ENCODE assay signal across 36 cellular contexts in the genomic region with DNA sequence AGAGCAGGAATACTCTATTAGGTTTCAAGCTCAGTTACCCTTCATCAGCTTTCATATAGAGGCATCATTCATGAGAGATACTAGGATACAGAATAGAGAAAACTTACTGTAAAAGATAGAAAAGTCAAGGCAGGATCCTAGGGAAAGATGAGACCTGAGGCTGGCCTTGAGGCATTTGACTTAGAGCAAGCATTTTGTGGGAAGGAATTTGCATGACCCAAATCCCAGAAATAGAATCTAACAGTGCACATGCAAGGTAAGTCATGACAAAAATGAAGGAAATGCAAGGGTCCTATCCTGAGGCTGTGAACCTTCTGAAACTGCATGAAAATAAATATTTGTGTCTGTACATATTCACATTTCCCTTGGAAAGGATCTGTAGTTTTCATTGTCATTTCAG.
"Had no signal": no experiment of that assay in that cellular context is flagged by ENCODE, and none has a peak within 500 bp of the region (broad histone marks: within the 10 kb centered on the region; RNA-seq: fewer than 3 reads in every experiment).

No MANE protein-coding gene starts in this region.

- H3K27me3 Mint-ChIP-seq: activated CD4-positive, alpha-beta memory T cell treated with anti-CD3 and anti-CD28 coated beads for 36 hours; activated CD8-positive, alpha-beta T cell treated with anti-CD3 and anti-CD28 coated beads for 36 hours; activated T-helper 17 cell treated with anti-CD3 and anti-CD28 coated beads, Interleukin-2, amount 50 U/mL, for 72 hours; T-helper 17 cell had no signal

- H3K9me3 Mint-ChIP-seq: activated B cell treated with CpG ODN at 0.5 μM for 24 hours; activated CD4-positive, alpha-beta memory T cell treated with anti-CD3 and anti-CD28 coated beads for 36 hours; activated CD4-positive, alpha-beta T cell treated with anti-CD3 and anti-CD28 coated beads, Interleukin-2, amount 10 ng/mL, durations not matched to agents 24 days and 14 days; activated CD8-positive, alpha-beta T cell treated with anti-CD3 and anti-CD28 coated beads for 36 hours; activated naive CD4-positive, alpha-beta T cell treated with anti-CD3 and anti-CD28 coated beads for 36 hours; activated naive CD4-positive, alpha-beta T cell treated with anti-CD3 and anti-CD28 coated beads, Interleukin-2, amount 50 U/mL, for 72 hours; activated naive CD8-positive, alpha-beta T cell treated with anti-CD3 and anti-CD28 coated beads for 36 hours; activated T-cell treated with anti-CD3 and anti-CD28 coated beads, Interleukin-2, amount 50 U/mL, for 4 hours; activated T-cell treated with anti-CD3 and anti-CD28 coated beads, Interleukin-2, amount 50 U/mL, for 72 hours; activated T-helper 1 cell treated with anti-CD3 and anti-CD28 coated beads, Interleukin-12 subunit alpha, Interleukin-12 subunit beta, Interleukin-2, Interleukin-4 antibody, amounts not matched to agents 30 ng/mL and 10 ng/mL and 1 ng/mL, durations not matched to agents 14 hours and 24 hours and 36 hours; activated T-helper 17 cell treated with anti-CD3 and anti-CD28 coated beads, Interleukin-2, amount 50 U/mL, for 72 hours; T-cell; T-helper 2 cell treated with Interferon-gamma antibody and Interleukin-4, amounts not matched to agents 5 μg/mL and 100 μg/mL, for 36 hours had no signal

- H3K4me1 ChIP-seq: adrenal gland, body of pancreas, breast epithelium had no signal

- DNase-seq: activated B cell treated with CpG ODN at 0.5 μM for 24 hours; activated CD4-positive, alpha-beta memory T cell treated with anti-CD3 and anti-CD28 coated beads for 36 hours; activated CD4-positive, alpha-beta T cell treated with anti-CD3 and anti-CD28 coated beads for 4 hours; activated CD4-positive, alpha-beta T cell treated with anti-CD3 and anti-CD28 coated beads, Interleukin-2, amount 10 ng/mL, durations not matched to agents 24 days and 14 days; activated CD4-positive, alpha-beta T cell treated with anti-CD3 and anti-CD28 coated beads, Interleukin-2, amount 50 U/mL, for 1 hour; activated CD4-positive, alpha-beta T cell treated with anti-CD3 and anti-CD28 coated beads, Interleukin-2, amount 50 U/mL, for 4 hours; activated CD4-positive, CD25-positive, alpha-beta regulatory T cell treated with anti-CD3 and anti-CD28 coated beads, Interleukin-2, amount 50 U/mL, for 72 hours; activated CD8-positive, alpha-beta memory T cell treated with anti-CD3 and anti-CD28 coated beads, Interleukin-2, amount 50 U/mL, for 4 hours; activated CD8-positive, alpha-beta T cell treated with anti-CD3 and anti-CD28 coated beads for 36 hours; activated effector memory CD4-positive, alpha-beta T cell treated with anti-CD3 and anti-CD28 coated beads, Interleukin-2, amount 50 U/mL, for 16 hours; activated gamma-delta T cell treated with Interleukin-2 at 50 U/mL for 16 hours; activated naive CD4-positive, alpha-beta T cell; activated naive CD4-positive, alpha-beta T cell treated with anti-CD3 and anti-CD28 coated beads for 36 hours; activated naive CD4-positive, alpha-beta T cell treated with anti-CD3 and anti-CD28 coated beads, Interleukin-2, amount 50 U/mL, for 16 hours; activated naive CD8-positive, alpha-beta T cell treated with anti-CD3 and anti-CD28 coated beads for 36 hours; activated T-cell treated with anti-CD3 and anti-CD28 coated beads for 4 hours; activated T-cell treated with anti-CD3 and anti-CD28 coated beads, Interleukin-2, amount 50 U/mL, for 1 hour; activated T-cell treated with anti-CD3 and anti-CD28 coated beads, Interleukin-2, amount 50 U/mL, for 4 hours; activated T-cell treated with anti-CD3 and anti-CD28 coated beads, Interleukin-2, amount 50 U/mL, for 72 hours; adrenal gland; amniotic stem cell; aorta; body of pancreas; brain microvascular endothelial cell; central memory CD4-positive, alpha-beta T cell; T-cell; T-helper 17 cell; T-helper 9 cell had no signal

- H3K36me3 ChIP-seq: adrenal gland, brain microvascular endothelial cell, breast epithelium had no signal

- H3K27ac Mint-ChIP-seq: activated B cell treated with CpG ODN at 0.5 μM for 24 hours; activated CD4-positive, alpha-beta memory T cell treated with anti-CD3 and anti-CD28 coated beads for 36 hours; activated CD4-positive, alpha-beta T cell treated with anti-CD3 and anti-CD28 coated beads, Interleukin-2, amount 10 ng/mL, durations not matched to agents 24 days and 14 days; activated CD8-positive, alpha-beta T cell treated with anti-CD3 and anti-CD28 coated beads for 36 hours; activated naive CD4-positive, alpha-beta T cell treated with anti-CD3 and anti-CD28 coated beads for 36 hours; activated naive CD4-positive, alpha-beta T cell treated with anti-CD3 and anti-CD28 coated beads, Interleukin-2, amount 50 U/mL, for 72 hours; activated naive CD8-positive, alpha-beta T cell treated with anti-CD3 and anti-CD28 coated beads for 36 hours; activated T-cell treated with anti-CD3 and anti-CD28 coated beads, Interleukin-2, amount 50 U/mL, for 72 hours; activated T-helper 1 cell treated with anti-CD3 and anti-CD28 coated beads, Interleukin-12 subunit alpha, Interleukin-12 subunit beta, Interleukin-2, Interleukin-4 antibody, amounts not matched to agents 30 ng/mL and 10 ng/mL and 1 ng/mL, durations not matched to agents 14 hours and 24 hours and 36 hours; activated T-helper 17 cell treated with anti-CD3 and anti-CD28 coated beads, Interleukin-2, amount 50 U/mL, for 72 hours; T-cell; T-helper 17 cell; T-helper 2 cell treated with Interferon-gamma antibody and Interleukin-4, amounts not matched to agents 5 μg/mL and 100 μg/mL, for 36 hours had no signal

- H3K4me3 ChIP-seq: adrenal gland, body of pancreas, breast epithelium had no signal

- H3K36me3 Mint-ChIP-seq: activated CD4-positive, alpha-beta memory T cell treated with anti-CD3 and anti-CD28 coated beads for 36 hours; activated naive CD4-positive, alpha-beta T cell treated with anti-CD3 and anti-CD28 coated beads, Interleukin-2, amount 50 U/mL, for 72 hours; activated naive CD8-positive, alpha-beta T cell treated with anti-CD3 and anti-CD28 coated beads for 36 hours had no signal

- H3K27me3 ChIP-seq: adrenal gland, body of pancreas, brain microvascular endothelial cell, breast epithelium had no signal

- H3K4me3 Mint-ChIP-seq: activated B cell treated with CpG ODN at 0.5 μM for 24 hours; activated CD4-positive, alpha-beta memory T cell treated with anti-CD3 and anti-CD28 coated beads for 36 hours; activated CD4-positive, alpha-beta T cell treated with anti-CD3 and anti-CD28 coated beads, Interleukin-2, amount 10 ng/mL, durations not matched to agents 24 days and 14 days; activated CD8-positive, alpha-beta T cell treated with anti-CD3 and anti-CD28 coated beads for 36 hours; activated naive CD4-positive, alpha-beta T cell treated with anti-CD3 and anti-CD28 coated beads for 36 hours; activated naive CD8-positive, alpha-beta T cell treated with anti-CD3 and anti-CD28 coated beads for 36 hours; activated T-cell treated with anti-CD3 and anti-CD28 coated beads, Interleukin-2, amount 50 U/mL, for 4 hours; activated T-cell treated with anti-CD3 and anti-CD28 coated beads, Interleukin-2, amount 50 U/mL, for 72 hours; activated T-helper 1 cell treated with anti-CD3 and anti-CD28 coated beads, Interleukin-12 subunit alpha, Interleukin-12 subunit beta, Interleukin-2, Interleukin-4 antibody, amounts not matched to agents 30 ng/mL and 10 ng/mL and 1 ng/mL, durations not matched to agents 14 hours and 24 hours and 36 hours; activated T-helper 17 cell treated with anti-CD3 and anti-CD28 coated beads, Interleukin-2, amount 50 U/mL, for 72 hours; T-cell; T-helper 17 cell; T-helper 2 cell treated with Interferon-gamma antibody and Interleukin-4, amounts not matched to agents 5 μg/mL and 100 μg/mL, for 36 hours had no signal

- H3K4me1 Mint-ChIP-seq: activated B cell treated with CpG ODN at 0.5 μM for 24 hours; activated T-helper 17 cell treated with anti-CD3 and anti-CD28 coated beads, Interleukin-2, amount 50 U/mL, for 72 hours; T-cell had no signal

- FAIRE-seq: astrocyte, TTC549 had no signal

- ATAC-seq: activated CD8-positive, alpha-beta T cell treated with anti-CD3 and anti-CD28 coated beads for 36 hours; activated naive CD4-positive, alpha-beta T cell treated with anti-CD3 and anti-CD28 coated beads, Interleukin-2, amount 50 U/mL, for 72 hours; activated T-cell treated with anti-CD3 and anti-CD28 coated beads, Interleukin-2, amount 50 U/mL, for 4 hours; activated T-cell treated with anti-CD3 and anti-CD28 coated beads, Interleukin-2, amount 50 U/mL, for 72 hours; activated T-helper 17 cell treated with anti-CD3 and anti-CD28 coated beads, Interleukin-2, amount 50 U/mL, for 72 hours; body of pancreas; T-cell; T-helper 17 cell had no signal

- H3K9me3 ChIP-seq: adrenal gland, body of pancreas, breast epithelium had no signal

- H3K27ac ChIP-seq: adrenal gland, body of pancreas, brain microvascular endothelial cell, breast epithelium, VCaP had no signal
